1 cellular context compared by ENCODE assay signal in genomic region chr5:180156141-180156540, GRCh38.
TF ChIP-seq lines count a peak whose summit lies in the region.

No MANE protein-coding gene starts in this region.

TF ChIP-seq in HepG2, 621 proteins besides CTCF, POLR2A, EP300 and RAD21:
- TF ChIP-seq ZNF260 (CRISPR knock-in tag; IDR thresholded peaks at IDR 0.05; ENCODE audit: borderline replicate concordance, low read depth): no peak
- TF ChIP-seq ZNF574 (CRISPR knock-in tag; IDR thresholded peaks at IDR 0.05): peak; percentile 90
- TF ChIP-seq ZMYM4 (CRISPR knock-in tag; IDR thresholded peaks at IDR 0.05): 0 out of 2 replicates have a peak, but pooled peaks have one; percentile 29
